Comparison of ENCODE assay signal across 23 cellular contexts in the genomic region with DNA sequence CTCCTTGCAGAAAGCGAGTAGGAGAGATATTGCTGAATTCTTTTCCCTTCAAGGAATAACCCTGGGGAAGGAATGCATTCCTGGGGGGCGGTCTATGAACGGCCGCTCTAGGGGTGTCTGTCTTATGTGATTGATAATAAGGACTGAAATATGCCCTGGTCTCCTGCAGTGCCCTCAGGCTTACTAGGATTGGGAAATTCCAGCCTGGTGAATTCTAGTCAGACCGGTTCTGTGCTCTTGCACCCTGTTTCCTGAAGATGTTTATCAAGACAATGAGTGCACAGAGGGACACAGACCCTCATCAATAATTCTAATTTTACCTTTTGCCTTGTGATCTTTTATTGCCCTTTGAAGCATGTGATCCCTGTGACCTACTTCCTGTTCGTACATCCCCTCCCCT.
A peak's percentile ranks its signal among the peaks of the same experiment; 100 is the strongest.
DNase-seq lines count a peak whose midpoint lies in the region; ATAC-seq and TF ChIP-seq lines count a peak whose summit lies in the region.
"Had no signal": no experiment of that assay in that cellular context is flagged by ENCODE, and none has a peak within 500 bp of the region (broad histone marks: within the 10 kb centered on the region; RNA-seq: fewer than 3 reads in every experiment).

No MANE protein-coding gene starts in this region.

- CTCF ChIA-PET in mammary epithelial cell (lab: Charles Lee; ENCODE audit: low non-redundant PET), result no interaction called here

- H3K27ac ChIP-seq in mammary epithelial cell (ENCODE audit: insufficient read depth, low read depth, low read length), result no peak overlapping the region
- H3K27ac ChIP-seq in breast epithelium, result no peak overlapping the region
- no peak overlapping the region for H3K27ac ChIP-seq in foreskin keratinocyte
- no peak overlapping the region for H3K27ac ChIP-seq in prostate gland
- H3K27ac ChIP-seq: GM23248, KMS-11, Peyer's patch, SJCRH30 had no signal

- TF ChIP-seq CTCF in mammary epithelial cell (conservative IDR thresholded peaks at IDR 0.05 in 1 of 2, IDR thresholded peaks at IDR 0.05 in 1 of 2; ENCODE audit: extremely low read depth in 1 of 2, insufficient read depth in 1 of 2, low read depth in 1 of 2, low read length in 2 of 2) (no peak), breast epithelium (IDR thresholded peaks at IDR 0.05) (no peak), foreskin keratinocyte (conservative IDR thresholded peaks at IDR 0.05) (no peak), prostate gland (IDR thresholded peaks at IDR 0.05) (no peak)

- H3K36me3 Mint-ChIP-seq in natural killer cell treated with Interleukin-12 subunit alpha and Interleukin-12 subunit beta and Interleukin-15 and Interleukin-18, amount 100 ng/mL, for 72 hours, result no peaks in the 10 kb centered on the region
- H3K36me3 Mint-ChIP-seq: CD14-positive monocyte, T-cell had no signal

- H3K9ac ChIP-seq in mammary epithelial cell (ENCODE audit: insufficient read depth, low read length), result no peak overlapping the region
- H3K9ac ChIP-seq: GM23248, KMS-11 had no signal

- no peaks in the 10 kb centered on the region for H3K4me1 Mint-ChIP-seq in natural killer cell treated with Interleukin-12 subunit alpha and Interleukin-12 subunit beta and Interleukin-15 and Interleukin-18, amount 100 ng/mL, for 72 hours (ENCODE audit: low read depth in 2 of 2)
- H3K4me1 Mint-ChIP-seq: CD14-positive monocyte, T-cell had no signal

- no peak overlapping the region for H3K4me3 ChIP-seq in mammary epithelial cell (replicated peaks in 1 of 3; ENCODE audit: insufficient read depth in 1 of 3, low read depth in 2 of 3, low read length in 3 of 3)
- H3K4me3 ChIP-seq in breast epithelium, result no peak overlapping the region
- H3K4me3 ChIP-seq in prostate gland, result no peak overlapping the region
- H3K4me3 ChIP-seq: GM12878, GM23248, Peyer's patch, SJCRH30 had no signal

- TF ChIP-seq POLR2A in breast epithelium (IDR thresholded peaks at IDR 0.05) (no peak), prostate gland (IDR thresholded peaks at IDR 0.05) (no peak)

- H3K4me1 ChIP-seq in mammary epithelial cell (ENCODE audit: insufficient read depth, low read length) (no peaks in the 10 kb centered on the region), breast epithelium (no peaks in the 10 kb centered on the region), foreskin keratinocyte (peaks cover 13% of the 10 kb centered on the region), prostate gland (replicated peaks) (no peaks in the 10 kb centered on the region)
- H3K4me1 ChIP-seq: Peyer's patch, SJCRH30 had no signal

- peak; percentile 48 for ATAC-seq in foreskin keratinocyte
- ATAC-seq in natural killer cell treated with Interleukin-12 subunit alpha and Interleukin-12 subunit beta and Interleukin-15 and Interleukin-18, amount 100 ng/mL, for 72 hours, result no peak
- ATAC-seq: GM12878, HCT116, T-cell had no signal

- H3K9me3 ChIP-seq in mammary epithelial cell (replicated peaks; ENCODE audit: insufficient read depth, low read length), result no peaks in the 10 kb centered on the region
- no peaks in the 10 kb centered on the region for H3K9me3 ChIP-seq in breast epithelium
- H3K9me3 ChIP-seq in prostate gland, result no peaks in the 10 kb centered on the region
- H3K9me3 ChIP-seq: Peyer's patch, SJCRH30 had no signal

- H3K36me3 ChIP-seq in mammary epithelial cell (ENCODE audit: insufficient read depth, low read length), result no peaks in the 10 kb centered on the region
- no peaks in the 10 kb centered on the region for H3K36me3 ChIP-seq in breast epithelium
- H3K36me3 ChIP-seq in prostate gland, result no peaks in the 10 kb centered on the region
- H3K36me3 ChIP-seq: Peyer's patch, SJCRH30 had no signal

- no peak overlapping the region for H2AFZ ChIP-seq in mammary epithelial cell (ENCODE audit: low read depth, low read length)
- H2AFZ ChIP-seq: GM23248 had no signal

- peaks cover 3% of the 10 kb centered on the region for H3K9me3 Mint-ChIP-seq in natural killer cell treated with Interleukin-12 subunit alpha and Interleukin-12 subunit beta and Interleukin-15 and Interleukin-18, amount 100 ng/mL, for 72 hours

- no peak overlapping the region for H3K4me3 Mint-ChIP-seq in natural killer cell treated with Interleukin-12 subunit alpha and Interleukin-12 subunit beta and Interleukin-15 and Interleukin-18, amount 100 ng/mL, for 72 hours
- H3K4me3 Mint-ChIP-seq: CD14-positive monocyte, T-cell had no signal

- dilution Hi-C loops in mammary epithelial cell (cut with HindIII; ENCODE audit: low sequenced_read_pairs), result no loop called here

- no peaks in the 10 kb centered on the region for H3K79me2 ChIP-seq in mammary epithelial cell (ENCODE audit: insufficient read depth, low read length)

- no TSS peak for BruUV-seq in mammary epithelial cell (replicated peaks; lab: Mats Ljungman, UMichigan)

- H3K4me2 ChIP-seq in mammary epithelial cell (ENCODE audit: insufficient read depth, low read depth, low read length), result no peak overlapping the region
- H3K4me2 ChIP-seq: KMS-11 had no signal

- no peak overlapping the region for H3K27ac Mint-ChIP-seq in natural killer cell treated with Interleukin-12 subunit alpha and Interleukin-12 subunit beta and Interleukin-15 and Interleukin-18, amount 100 ng/mL, for 72 hours
- H3K27ac Mint-ChIP-seq: CD14-positive monocyte, T-cell had no signal

- no peaks in the 10 kb centered on the region for H3K27me3 Mint-ChIP-seq in natural killer cell treated with Interleukin-12 subunit alpha and Interleukin-12 subunit beta and Interleukin-15 and Interleukin-18, amount 100 ng/mL, for 72 hours
- H3K27me3 Mint-ChIP-seq: T-cell had no signal

- intact Hi-C loops in mammary epithelial cell (cut with micrococcal nuclease), result no loop called here
- intact Hi-C loops in breast epithelium (cut with DNase I; ENCODE audit: low total_unique reads), result no loop called here
- intact Hi-C loops in prostate gland (cut with DNase I), result no loop called here

- H3K27me3 ChIP-seq in mammary epithelial cell (ENCODE audit: insufficient read depth, low read length) (no peaks in the 10 kb centered on the region), breast epithelium (no peaks in the 10 kb centered on the region), foreskin keratinocyte (no peaks in the 10 kb centered on the region), prostate gland (replicated peaks; ENCODE audit: insufficient read depth) (no peaks in the 10 kb centered on the region)
- H3K27me3 ChIP-seq: Peyer's patch, SJCRH30 had no signal

- DNase-seq in mammary epithelial cell, result peak; percentile 7
- DNase-seq in breast epithelium (ENCODE audit: low spot score in 2 of 2), result no peak
- DNase-seq in NCI-H510A treated with DMSO at 0.1 percent for 48 hours (lab: John Stamatoyannopoulos, UW), result peak; percentile 75
- peak; percentile 12 to 17 for DNase-seq in foreskin keratinocyte
- no peak for DNase-seq in prostate gland (ENCODE audit: low spot score)
- no peak for DNase-seq in T-helper 2 cell
- DNase-seq in natural killer cell treated with Interleukin-12 subunit alpha and Interleukin-12 subunit beta and Interleukin-15 and Interleukin-18, amount 100 ng/mL, for 72 hours (ENCODE audit: low spot score), result no peak
- no peak for DNase-seq in T-helper 9 cell
- DNase-seq: DMS79 treated with DMSO at 0.1 percent for 48 hours, GM23248, IMR-90, NCI-H1105, NCI-H146, NCI-H2029, NCI-H446 treated with DMSO at 0.1 percent for 48 hours, NCI-H748 treated with DMSO at 0.1 percent for 48 hours, Peyer's patch, SJCRH30, T-cell had no signal

- in situ Hi-C loops in mammary epithelial cell (cut with MboI; ENCODE audit: low sequenced_read_pairs in 2 of 2), result no loop called here

- 78% methylated on average over 6 of the region's 6 CpGs for WGBS in mammary epithelial cell (ENCODE audit: low coverage, missing lambda C conversion rate)
- WGBS in prostate gland, result 65% methylated on average over 6 of the region's 6 CpGs

- no peaks in the 10 kb centered on the region for H4K20me1 ChIP-seq in mammary epithelial cell (ENCODE audit: insufficient read depth, low read length)

Comparison
In these comparisons a context has a peak if more than half of its experiments do, and no peak if none do; other contexts are left out.
1. DNase-seq: peak in mammary epithelial cell (single experiment), NCI-H510A treated with DMSO at 0.1 percent for 48 hours (single experiment) and foreskin keratinocyte (2 of 2); none in breast epithelium (0 of 2), prostate gland (single experiment), T-helper 2 cell (0 of 5), natural killer cell treated with Interleukin-12 subunit alpha and Interleukin-12 subunit beta and Interleukin-15 and Interleukin-18, amount 100 ng/mL, for 72 hours (single experiment) and T-helper 9 cell (single experiment).